ENCODE assay signal across 8 cellular contexts in the genomic region with DNA sequence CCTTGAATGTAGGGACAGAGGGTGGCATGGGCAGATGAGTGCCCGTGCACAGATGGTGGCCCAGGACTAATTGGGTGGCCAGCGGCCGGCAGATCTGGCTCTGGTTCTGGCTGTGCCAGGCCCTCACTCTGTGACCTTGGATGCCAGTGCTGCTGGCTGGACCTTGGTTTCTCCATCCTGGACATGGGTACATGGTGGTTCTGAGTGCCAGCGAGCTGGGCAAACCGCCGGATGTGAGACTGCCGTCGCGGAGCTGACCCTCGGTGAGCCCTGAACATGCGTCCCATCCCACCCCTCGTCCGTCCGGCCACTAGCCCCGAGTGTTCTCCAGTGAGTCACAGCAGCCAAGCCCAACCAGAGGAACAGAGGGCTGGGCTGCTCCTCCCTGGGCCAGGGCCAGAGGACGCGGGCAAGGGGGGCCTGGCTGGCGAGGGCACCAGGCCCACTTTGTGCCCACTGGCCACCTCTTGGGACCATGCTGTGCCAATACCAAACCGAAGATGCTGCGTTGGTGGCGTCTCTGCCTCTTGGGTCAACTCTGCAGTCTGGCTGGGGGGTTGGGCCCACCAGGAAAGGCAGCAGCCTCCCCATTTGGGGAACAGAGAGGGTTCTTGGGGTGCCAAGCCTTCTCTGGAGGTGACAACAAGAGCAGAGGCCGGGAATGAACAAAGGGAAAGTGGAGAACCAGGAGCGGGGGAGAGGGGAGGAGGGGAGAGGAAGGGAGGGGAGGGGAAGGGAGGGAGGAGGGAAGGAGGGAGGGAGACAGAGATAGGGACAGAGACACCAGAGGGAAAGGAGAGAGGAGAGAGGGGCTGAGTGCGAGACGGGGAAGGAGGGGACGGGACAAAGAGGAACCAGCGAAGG. TPM values are rescaled to one million over a fixed set of nuclear protein-coding genes. Genes with fewer than 3 reads are reported as not detected.
DNase-seq lines count a peak whose midpoint lies in the region; ATAC-seq and TF ChIP-seq lines count a peak whose summit lies in the region.

No MANE protein-coding gene starts in this region.

- peak overlapping the region; percentile 78 to 96 (median 91) for H3K27ac Mint-ChIP-seq in nephron
- no peak overlapping the region for H3K27ac Mint-ChIP-seq in activated CD4-positive, alpha-beta memory T cell treated with anti-CD3 and anti-CD28 coated beads for 36 hours

- peaks cover 9% of the 10 kb centered on the region; the same call in 1 of the 2 replicates for H3K27me3 ChIP-seq in GM23248 (replicated peaks; ENCODE audit: insufficient read depth)
- no peaks in the 10 kb centered on the region for H3K27me3 ChIP-seq in RWPE2 (ENCODE audit: insufficient read depth, poor library complexity, severe bottlenecking)

- H3K36me3 Mint-ChIP-seq in nephron (ENCODE audit: low read depth) = no peaks in the 10 kb centered on the region
- peaks cover 3% of the 10 kb centered on the region for H3K36me3 Mint-ChIP-seq in activated CD4-positive, alpha-beta memory T cell treated with anti-CD3 and anti-CD28 coated beads for 36 hours

- H2AFZ ChIP-seq in GM23248 = peak overlapping the region; percentile 60

- H4K20me1 ChIP-seq in GM23248 (ENCODE audit: insufficient read depth) = no peaks in the 10 kb centered on the region

- CTCF ChIA-PET in activated CD4-positive, alpha-beta memory T cell treated with anti-CD3 and anti-CD28 coated beads for 36 hours (lab: Charles Lee) = no interaction called here

- H3K4me1 Mint-ChIP-seq in nephron = peaks cover 11% of the 10 kb centered on the region
- peaks cover 22% of the 10 kb centered on the region for H3K4me1 Mint-ChIP-seq in activated CD4-positive, alpha-beta memory T cell treated with anti-CD3 and anti-CD28 coated beads for 36 hours (ENCODE audit: low read depth)

- H3K9me3 ChIP-seq in GM23248 (ENCODE audit: low read depth) (no peaks in the 10 kb centered on the region), RWPE2 (ENCODE audit: severe bottlenecking) (no peaks in the 10 kb centered on the region)

- no peaks in the 10 kb centered on the region for H3K9me2 ChIP-seq in GM23248 (ENCODE audit: insufficient read depth)

- H3K4me1 ChIP-seq in GM23248 (ENCODE audit: insufficient read depth) = peaks cover 15% of the 10 kb centered on the region
- peaks cover 18% of the 10 kb centered on the region for H3K4me1 ChIP-seq in RWPE2 (ENCODE audit: insufficient read depth, poor library complexity, severe bottlenecking)

- intact Hi-C loops in activated CD4-positive, alpha-beta memory T cell treated with anti-CD3 and anti-CD28 coated beads for 36 hours (cut with micrococcal nuclease) = no loop called here

- H3K4me3 ChIP-seq in GM23248 (no peak overlapping the region), RWPE2 (ENCODE audit: severe bottlenecking) (no peak overlapping the region), fibroblast of pulmonary artery (replicated peaks; ENCODE audit: low read depth, low read length) (no peak overlapping the region)

- H3K4me2 ChIP-seq in GM23248 (ENCODE audit: unreplicated experiment) = peak overlapping the region; percentile 37

- POLR2A ChIA-PET in activated CD4-positive, alpha-beta memory T cell treated with anti-CD3 and anti-CD28 coated beads for 36 hours (lab: Charles Lee) = no interaction called here

- H3K27ac ChIP-seq in GM23248 (peak overlapping the region; percentile 23; the same call in 1 of the 2 replicates), RWPE2 (ENCODE audit: poor library complexity, severe bottlenecking) (peak overlapping the region; percentile 30)

- DNase-seq in GM23248 = peak; percentile 89
- DNase-seq in RWPE2 (ENCODE audit: low spot score) = peak; percentile 86
- peak; percentile 86 for DNase-seq in fibroblast of pulmonary artery (ENCODE audit: low read depth)
- DNase-seq in activated CD4-positive, alpha-beta memory T cell treated with anti-CD3 and anti-CD28 coated beads for 36 hours = no peak

- H3K36me3 ChIP-seq in GM23248 (ENCODE audit: low read depth) = no peaks in the 10 kb centered on the region
- no peaks in the 10 kb centered on the region for H3K36me3 ChIP-seq in RWPE2 (ENCODE audit: low read depth)

- peaks cover 3% of the 10 kb centered on the region for H3K27me3 Mint-ChIP-seq in nephron (ENCODE audit: low read depth)
- no peaks in the 10 kb centered on the region for H3K27me3 Mint-ChIP-seq in activated CD4-positive, alpha-beta memory T cell treated with anti-CD3 and anti-CD28 coated beads for 36 hours

- H3F3A ChIP-seq in GM23248 (ENCODE audit: insufficient read depth) = no peaks in the 10 kb centered on the region

- ATAC-seq in RWPE2 (ENCODE audit: low read depth) (peak; percentile 92), GM18873 (IDR thresholded peaks at IDR 0.05; ENCODE audit: low FRiP score, unreplicated experiment) (no peak), GM19035 (IDR thresholded peaks at IDR 0.05; ENCODE audit: unreplicated experiment) (no peak), GM18498 (IDR thresholded peaks at IDR 0.05; ENCODE audit: unreplicated experiment) (no peak)

- peak overlapping the region; percentile 34 to 61 (median 50) for H3K4me3 Mint-ChIP-seq in nephron
- no peak overlapping the region for H3K4me3 Mint-ChIP-seq in activated CD4-positive, alpha-beta memory T cell treated with anti-CD3 and anti-CD28 coated beads for 36 hours

- H3K9me3 Mint-ChIP-seq in nephron = no peaks in the 10 kb centered on the region
- no peaks in the 10 kb centered on the region for H3K9me3 Mint-ChIP-seq in activated CD4-positive, alpha-beta memory T cell treated with anti-CD3 and anti-CD28 coated beads for 36 hours

- H3K9ac ChIP-seq in GM23248 = peak overlapping the region; percentile 42

- in situ Hi-C loops in GM23248 (cut with MboI) = loop anchor here (25.0 kb wide), 1 partner anchor 299 kb away; a partner anchor contains a TSS

- H3K79me2 ChIP-seq in GM23248 (ENCODE audit: insufficient read depth) = no peaks in the 10 kb centered on the region

- TF ChIP-seq CTCF in RWPE2 (IDR thresholded peaks at IDR 0.05; ENCODE audit: poor library complexity, severe bottlenecking) (no peak), fibroblast of pulmonary artery (IDR thresholded peaks at IDR 0.05; ENCODE audit: low read length, missing control alignments) (no peak), nephron (IDR thresholded peaks at IDR 0.05; ENCODE audit: unreplicated experiment in 3 of 3) (no peak)

- WGBS in GM23248 (ENCODE audit: low coverage in 1 of 2, low lambda C conversion rate in 2 of 2, missing lambda C conversion rate in 2 of 2), 2 experiments = 3 to 4% methylated on average over 21 to 24 of the region's 27 CpGs

RNA-seq across cellular contexts. Expression of a gene that starts 10.7 kb away (rescaled TPM):
- not detected in 2 replicates for total RNA-seq in GM23248 (2014; rRNA removed; shearing (Covaris generic))
- 0.36 and 1.3 TPM in 2 replicates for polyA plus RNA-seq in GM23248 (2016; fragmentation: Nextera tagmentation; extraction: Ambion mirVana)
- 100 to 1,000 TPM; 179 to 181 TPM for total RNA-seq in activated CD4-positive, alpha-beta memory T cell treated with anti-CD3 and anti-CD28 coated beads for 36 hours

RNA-seq across cellular contexts. Expression of a gene that starts 24.8 kb away (rescaled TPM):
- not detected in 2 replicates for total RNA-seq in GM23248 (2014; rRNA removed; shearing (Covaris generic))
- polyA plus RNA-seq in GM23248 (2016; fragmentation: Nextera tagmentation; extraction: Ambion mirVana) = not detected in 2 replicates
- total RNA-seq in activated CD4-positive, alpha-beta memory T cell treated with anti-CD3 and anti-CD28 coated beads for 36 hours = not detected

RNA-seq across cellular contexts. Expression of a gene that starts 28.1 kb away (rescaled TPM):
- not detected in 2 replicates for total RNA-seq in GM23248 (2014; rRNA removed; shearing (Covaris generic))
- not detected in 2 replicates for polyA plus RNA-seq in GM23248 (2016; fragmentation: Nextera tagmentation; extraction: Ambion mirVana)
- total RNA-seq in activated CD4-positive, alpha-beta memory T cell treated with anti-CD3 and anti-CD28 coated beads for 36 hours = under 1 TPM in 1 of 2 experiments, not detected in 1; 0.07 TPM

RNA-seq across cellular contexts. Expression of a gene that starts 28.8 kb away (rescaled TPM):
- total RNA-seq in GM23248 (2014; rRNA removed; shearing (Covaris generic)) = not detected in 2 replicates
- polyA plus RNA-seq in GM23248 (2016; fragmentation: Nextera tagmentation; extraction: Ambion mirVana) = not detected in 2 replicates
- not detected for total RNA-seq in activated CD4-positive, alpha-beta memory T cell treated with anti-CD3 and anti-CD28 coated beads for 36 hours

RNA-seq across cellular contexts. Expression of a gene that starts 55.9 kb away (rescaled TPM):
- total RNA-seq in GM23248 (2014; rRNA removed; shearing (Covaris generic)) = not detected in 2 replicates
- not detected in 2 replicates for polyA plus RNA-seq in GM23248 (2016; fragmentation: Nextera tagmentation; extraction: Ambion mirVana)
- 1 to 10 TPM; 6.0 to 6.8 TPM for total RNA-seq in activated CD4-positive, alpha-beta memory T cell treated with anti-CD3 and anti-CD28 coated beads for 36 hours

Comparison
In these comparisons a context has a peak if more than half of its experiments do, and no peak if none do; other contexts are left out.
1. RNA of a gene that starts 10.7 kb away (total RNA-seq): 179 to 181 TPM in activated CD4-positive, alpha-beta memory T cell treated with anti-CD3 and anti-CD28 coated beads for 36 hours; not detected in GM23248; every median in the first group is over 100 times any median in the second.